8 cellular contexts compared by ENCODE assay signal in the genomic region with DNA sequence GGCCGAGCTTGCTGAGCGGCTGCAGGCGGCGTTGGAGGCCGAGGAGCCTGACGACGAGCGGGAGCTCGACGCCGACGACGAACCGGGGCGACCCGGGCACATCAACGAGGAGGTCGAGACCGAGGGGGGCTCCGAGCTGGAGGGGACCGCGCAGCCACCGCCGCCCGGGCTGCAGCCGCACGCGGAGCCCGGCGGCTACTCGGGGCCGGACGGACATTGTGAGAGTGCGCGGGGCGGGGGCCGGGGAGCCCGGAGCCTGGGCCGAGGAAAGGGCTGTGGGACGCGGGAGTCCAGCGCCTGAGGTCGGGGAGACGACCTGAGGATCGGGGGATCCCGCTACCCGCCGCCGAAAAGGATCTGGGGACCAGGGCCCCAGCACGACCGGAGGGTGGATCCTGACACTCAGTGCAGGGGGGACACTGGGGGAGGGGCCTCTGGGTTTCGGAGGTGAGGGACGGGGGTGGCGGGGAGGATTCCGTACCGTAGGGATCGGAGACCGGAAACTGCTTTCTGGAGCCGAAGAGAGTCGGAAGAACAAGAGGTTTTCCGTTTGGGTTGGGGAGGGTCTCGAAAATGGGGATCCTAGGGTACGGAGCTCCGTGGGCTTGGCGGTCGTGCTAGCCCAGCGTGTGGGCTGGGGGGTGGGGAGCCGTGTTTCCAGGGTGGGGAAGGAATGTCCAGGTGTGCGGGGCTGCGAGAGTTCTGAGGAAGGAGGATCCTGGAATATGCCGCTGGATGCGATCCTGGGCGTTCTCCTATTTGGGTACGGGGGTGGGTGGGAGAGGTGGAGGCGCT. TPM values are rescaled to one million over a fixed set of nuclear protein-coding genes. Genes with fewer than 3 reads are reported as not detected.
DNase-seq lines count a peak whose midpoint lies in the region; ATAC-seq and TF ChIP-seq lines count a peak whose summit lies in the region.

No MANE protein-coding gene starts in this region.

- H3K27me3 ChIP-seq in ectodermal cell (ENCODE audit: control insufficient read depth, insufficient read depth, low read length, poor library complexity, severe bottlenecking) = no peaks in the 10 kb centered on the region

- no peaks in the 10 kb centered on the region for H3K9me3 ChIP-seq in ectodermal cell (ENCODE audit: control insufficient read depth, low read length)
- no peaks in the 10 kb centered on the region for H3K9me3 ChIP-seq in mesodermal cell (ENCODE audit: control insufficient read depth, low read length)

- peaks cover 23% of the 10 kb centered on the region for H3K36me3 ChIP-seq in ectodermal cell (ENCODE audit: control insufficient read depth, insufficient read depth, low read length)
- H3K36me3 ChIP-seq in mesodermal cell (ENCODE audit: control insufficient read depth, insufficient read depth, low read length) = peaks cover 55% of the 10 kb centered on the region

- TF ChIP-seq POLR2A in NB4 (IDR thresholded peaks at IDR 0.05; ENCODE audit: extremely low read depth, insufficient read length) = no peak

- TF ChIP-seq CTCF in NB4 (IDR thresholded peaks at IDR 0.05; ENCODE audit: low read depth, low read length) = no peak

- H3K4me1 ChIP-seq in ectodermal cell (ENCODE audit: control insufficient read depth, insufficient read depth, low read length) = peaks cover 9% of the 10 kb centered on the region
- H3K4me1 ChIP-seq in mesodermal cell (ENCODE audit: control insufficient read depth, insufficient read depth, low read length, poor library complexity, severe bottlenecking) = peaks cover 24% of the 10 kb centered on the region

- no peak for ATAC-seq in HG02623 (IDR thresholded peaks at IDR 0.05; ENCODE audit: unreplicated experiment)

- peak overlapping the region; percentile 79 for H3K4me3 ChIP-seq in NB4 (ENCODE audit: low read depth, low read length)
- peak overlapping the region; percentile 88 for H3K4me3 ChIP-seq in ectodermal cell (ENCODE audit: insufficient read depth, low read depth, low read length)
- H3K4me3 ChIP-seq in mesodermal cell (ENCODE audit: extremely low read depth, insufficient read depth, low read length, poor library complexity, severe bottlenecking) = peak overlapping the region; percentile 95

- H3K27ac ChIP-seq in ectodermal cell (ENCODE audit: insufficient read depth, low read depth, low read length, poor library complexity, severe bottlenecking) = peak overlapping the region; percentile 96
- H3K27ac ChIP-seq in mesodermal cell (ENCODE audit: low read depth, low read length, severe bottlenecking) = peak overlapping the region; percentile 97

- DNase-seq in DMS153 treated with DMSO at 0.1 percent for 48 hours (lab: John Stamatoyannopoulos, UW; ENCODE audit: unreplicated experiment) (peak; percentile 4), DMS153 (lab: John Stamatoyannopoulos, UW) (no peak), NB4 (ENCODE audit: low read depth) (peak; percentile 73)
- peak; percentile 31 to 45 for DNase-seq in activated CD4-positive, alpha-beta T cell treated with anti-CD3 and anti-CD28 coated beads, Interleukin-2, amount 50 U/mL, for 4 hours
- DNase-seq in stimulated activated CD8-positive, alpha-beta memory T cell treated with anti-CD3 and anti-CD28 coated beads, Interleukin-4, amount 100 ng/mL, for 48 hours = peak; percentile 82

- 0% methylated on average over 75 of the region's 75 CpGs for WGBS in ectodermal cell, 2 experiments
- WGBS in mesodermal cell (ENCODE audit: insufficient coverage in 2 of 2), 2 experiments = 0% methylated on average over 61 to 70 of the region's 75 CpGs

RNA-seq across cellular contexts. Expression of a gene that starts 0.6 kb away (rescaled TPM):
- 253 TPM for polyA plus RNA-seq in ectodermal cell (2013, experiment 1 of 4)
- 257 TPM for polyA plus RNA-seq in ectodermal cell (2013, experiment 2 of 4)
- 199 TPM for polyA plus RNA-seq in ectodermal cell (2013, experiment 3 of 4)
- polyA plus RNA-seq in ectodermal cell (2013, experiment 4 of 4) = 224 TPM
- 214 TPM for polyA plus RNA-seq in mesodermal cell (2013, experiment 1 of 2)
- 198 TPM for polyA plus RNA-seq in mesodermal cell (2013, experiment 2 of 2)

RNA-seq across cellular contexts. Expression of a gene that starts 45.2 kb away (rescaled TPM):
- polyA plus RNA-seq in ectodermal cell (2013, experiment 1 of 4) = 37.0 TPM
- polyA plus RNA-seq in ectodermal cell (2013, experiment 2 of 4) = 46.9 TPM
- polyA plus RNA-seq in ectodermal cell (2013, experiment 3 of 4) = 32.0 TPM
- polyA plus RNA-seq in ectodermal cell (2013, experiment 4 of 4) = 35.4 TPM
- polyA plus RNA-seq in mesodermal cell (2013, experiment 1 of 2) = 14.6 TPM
- polyA plus RNA-seq in mesodermal cell (2013, experiment 2 of 2) = 13.1 TPM

RNA-seq across cellular contexts. Expression of a gene that starts 45.8 kb away (rescaled TPM):
- 35.5 TPM for polyA plus RNA-seq in ectodermal cell (2013, experiment 1 of 4)
- 43.3 TPM for polyA plus RNA-seq in ectodermal cell (2013, experiment 2 of 4)
- 31.7 TPM for polyA plus RNA-seq in ectodermal cell (2013, experiment 3 of 4)
- 36.9 TPM for polyA plus RNA-seq in ectodermal cell (2013, experiment 4 of 4)
- polyA plus RNA-seq in mesodermal cell (2013, experiment 1 of 2) = 88.9 TPM
- 83.4 TPM for polyA plus RNA-seq in mesodermal cell (2013, experiment 2 of 2)
